In genomic region chr2:111656893-111657292, GRCh38 we compare ENCODE assay signal across 24 cellular contexts.
"Had no signal": no experiment of that assay in that cellular context is flagged by ENCODE, and none has a peak within 500 bp of the region (broad histone marks: within the 10 kb centered on the region; RNA-seq: fewer than 3 reads in every experiment).

No MANE protein-coding gene starts in this region.

- ATAC-seq: activated T-helper 17 cell treated with anti-CD3 and anti-CD28 coated beads, Interleukin-2, amount 50 U/mL, for 72 hours; heart right ventricle; left lung; pancreas; right lobe of liver; stimulated activated effector memory CD8-positive, alpha-beta T cell treated with anti-CD3 and anti-CD28 coated beads, Interleukin-12 subunit alpha, Interleukin-12 subunit beta, amount 100 ng/mL, for 72 hours; stimulated activated naive CD8-positive, alpha-beta T cell treated with anti-CD3 and anti-CD28 coated beads, Interleukin-15, amount 100 ng/mL, for 72 hours had no signal

- H3K27ac ChIP-seq: coronary artery, epithelial cell of prostate, heart right ventricle, left lung, neutrophil, pancreas, right lobe of liver, skin epidermis, tibial artery, WERI-Rb-1 had no signal

- H3K4me3 ChIP-seq: coronary artery, heart right ventricle, left lung, lung, pancreas, right lobe of liver, skin epidermis, tibial artery had no signal

- H3K36me3 ChIP-seq: heart right ventricle, left lung, neutrophil, pancreas, right lobe of liver, tibial artery, WERI-Rb-1 had no signal

- DNase-seq: activated CD4-positive, CD25-positive, alpha-beta regulatory T cell treated with anti-CD3 and anti-CD28 coated beads, Interleukin-2, amount 50 U/mL, for 72 hours; activated naive CD8-positive, alpha-beta T cell treated with anti-CD3 and anti-CD28 coated beads, Interleukin-2, amount 10 ng/mL, durations not matched to agents 7 days and 5 days; activated T-cell treated with anti-CD3 and anti-CD28 coated beads, Interleukin-2, amount 50 U/mL, for 1 hour; amygdala; cerebellar nuclear complex; foreskin fibroblast; heart right ventricle; kidney; left lung; natural killer cell; pancreas; stimulated activated CD4-positive, alpha-beta T cell treated with anti-CD3 and anti-CD28 coated beads, Interleukin-2, amount 100 ng/mL, for 24 hours; stimulated activated naive CD8-positive, alpha-beta T cell treated with anti-CD3 and anti-CD28 coated beads, Interleukin-15, amount 100 ng/mL, for 72 hours; T-helper 1 cell; tibial artery; WERI-Rb-1 had no signal

- H3K36me3 Mint-ChIP-seq: activated naive CD8-positive, alpha-beta T cell treated with anti-CD3 and anti-CD28 coated beads, Interleukin-2, amount 10 ng/mL, durations not matched to agents 7 days and 5 days; natural killer cell; stimulated activated effector memory CD8-positive, alpha-beta T cell treated with anti-CD3 and anti-CD28 coated beads, Interleukin-12 subunit alpha, Interleukin-12 subunit beta, amount 100 ng/mL, for 72 hours had no signal

- H3K27me3 ChIP-seq: heart right ventricle, left lung, neutrophil, pancreas, right lobe of liver, tibial artery had no signal

- H3K4me3 Mint-ChIP-seq: activated naive CD8-positive, alpha-beta T cell treated with anti-CD3 and anti-CD28 coated beads, Interleukin-2, amount 10 ng/mL, durations not matched to agents 7 days and 5 days; activated T-helper 17 cell treated with anti-CD3 and anti-CD28 coated beads, Interleukin-2, amount 50 U/mL, for 72 hours; natural killer cell; stimulated activated effector memory CD8-positive, alpha-beta T cell treated with anti-CD3 and anti-CD28 coated beads, Interleukin-12 subunit alpha, Interleukin-12 subunit beta, amount 100 ng/mL, for 72 hours; stimulated activated naive CD8-positive, alpha-beta T cell treated with anti-CD3 and anti-CD28 coated beads, Interleukin-15, amount 100 ng/mL, for 72 hours had no signal

- H3K9me3 Mint-ChIP-seq: activated naive CD8-positive, alpha-beta T cell treated with anti-CD3 and anti-CD28 coated beads, Interleukin-2, amount 10 ng/mL, durations not matched to agents 7 days and 5 days; activated T-helper 17 cell treated with anti-CD3 and anti-CD28 coated beads, Interleukin-2, amount 50 U/mL, for 72 hours; natural killer cell; stimulated activated effector memory CD8-positive, alpha-beta T cell treated with anti-CD3 and anti-CD28 coated beads, Interleukin-12 subunit alpha, Interleukin-12 subunit beta, amount 100 ng/mL, for 72 hours; stimulated activated naive CD8-positive, alpha-beta T cell treated with anti-CD3 and anti-CD28 coated beads, Interleukin-15, amount 100 ng/mL, for 72 hours had no signal

- H3K4me1 Mint-ChIP-seq: activated naive CD8-positive, alpha-beta T cell treated with anti-CD3 and anti-CD28 coated beads, Interleukin-2, amount 10 ng/mL, durations not matched to agents 7 days and 5 days; natural killer cell had no signal

- H3K9me3 ChIP-seq: left lung, neutrophil, pancreas, right lobe of liver, tibial artery had no signal

- H3K27ac Mint-ChIP-seq: activated naive CD8-positive, alpha-beta T cell treated with anti-CD3 and anti-CD28 coated beads, Interleukin-2, amount 10 ng/mL, durations not matched to agents 7 days and 5 days; activated T-helper 17 cell treated with anti-CD3 and anti-CD28 coated beads, Interleukin-2, amount 50 U/mL, for 72 hours; natural killer cell; stimulated activated effector memory CD8-positive, alpha-beta T cell treated with anti-CD3 and anti-CD28 coated beads, Interleukin-12 subunit alpha, Interleukin-12 subunit beta, amount 100 ng/mL, for 72 hours had no signal
